ENCODE assay signal across 21 cellular contexts in genomic region chr7:92375013-92375412, GRCh38.
"Had no signal": no experiment of that assay in that cellular context is flagged by ENCODE, and none has a peak within 500 bp of the region (broad histone marks: within the 10 kb centered on the region; RNA-seq: fewer than 3 reads in every experiment).

No MANE protein-coding gene starts in this region.

- DNase-seq: colonic mucosa; effector CD8-positive, alpha-beta T cell; endodermal cell; left cardiac atrium; left lung; mesenchymal stem cell; mucosa of descending colon; naive thymus-derived CD4-positive, alpha-beta T cell; stimulated activated CD4-positive, alpha-beta T cell treated with anti-CD3 and anti-CD28 coated beads, Interleukin-4, amount 100 ng/mL, for 4 hours; stimulated activated naive CD8-positive, alpha-beta T cell treated with anti-CD3 and anti-CD28 coated beads, Interleukin-15, Interleukin-2, amounts not matched to agents 100 U/mL and 50 U/mL, for 24 hours; substantia nigra; testis; tibial artery had no signal

- H3K4me3 ChIP-seq: colonic mucosa, hepatocyte, left lung, mucosa of descending colon, neural progenitor cell, right atrium auricular region, testis, tibial artery had no signal

- H3K27ac ChIP-seq: colonic mucosa, epithelial cell of prostate, hepatocyte, left lung, neural progenitor cell, parathyroid adenoma, right atrium auricular region, testis, tibial artery had no signal

- H3K4me1 ChIP-seq: colonic mucosa, left lung, neural progenitor cell, parathyroid adenoma, right atrium auricular region, testis, tibial artery had no signal

- H3K9me3 ChIP-seq: colonic mucosa, left lung, mucosa of descending colon, right atrium auricular region, testis, tibial artery had no signal

- H2AFZ ChIP-seq: hepatocyte, neural progenitor cell, parathyroid adenoma had no signal

- H3K27me3 ChIP-seq: colonic mucosa, hepatocyte, left lung, neural progenitor cell, right atrium auricular region, testis, tibial artery had no signal

- H3K4me2 ChIP-seq: hepatocyte, neural progenitor cell had no signal

- H3K9ac ChIP-seq: neural progenitor cell, parathyroid adenoma had no signal

- ATAC-seq: esophagus mucosa; left cardiac atrium; left lung; mucosa of descending colon; naive thymus-derived CD4-positive, alpha-beta T cell; sciatic nerve; stimulated activated memory B cell treated with anti-CD40 and anti-IgM and Interleukin-4, amounts not matched to agents 10 μg/mL and 1 μg/mL and 100 μg/mL, for 72 hours; stimulated activated naive CD8-positive, alpha-beta T cell treated with anti-CD3 and anti-CD28 coated beads, Interleukin-15, Interleukin-2, amounts not matched to agents 100 U/mL and 50 U/mL, for 24 hours had no signal

- H3K36me3 ChIP-seq: colonic mucosa had no signal
